In genomic region chr16:81483064-81483969, GRCh38 we compare ENCODE assay signal across 1 cellular context.
TF ChIP-seq lines count a peak whose summit lies in the region.

No MANE protein-coding gene starts in this region.

TF ChIP-seq in HCT116, 20 proteins besides CTCF, POLR2A, EP300 and RAD21 (continued from another document):
- TF ChIP-seq, protein P1, sequence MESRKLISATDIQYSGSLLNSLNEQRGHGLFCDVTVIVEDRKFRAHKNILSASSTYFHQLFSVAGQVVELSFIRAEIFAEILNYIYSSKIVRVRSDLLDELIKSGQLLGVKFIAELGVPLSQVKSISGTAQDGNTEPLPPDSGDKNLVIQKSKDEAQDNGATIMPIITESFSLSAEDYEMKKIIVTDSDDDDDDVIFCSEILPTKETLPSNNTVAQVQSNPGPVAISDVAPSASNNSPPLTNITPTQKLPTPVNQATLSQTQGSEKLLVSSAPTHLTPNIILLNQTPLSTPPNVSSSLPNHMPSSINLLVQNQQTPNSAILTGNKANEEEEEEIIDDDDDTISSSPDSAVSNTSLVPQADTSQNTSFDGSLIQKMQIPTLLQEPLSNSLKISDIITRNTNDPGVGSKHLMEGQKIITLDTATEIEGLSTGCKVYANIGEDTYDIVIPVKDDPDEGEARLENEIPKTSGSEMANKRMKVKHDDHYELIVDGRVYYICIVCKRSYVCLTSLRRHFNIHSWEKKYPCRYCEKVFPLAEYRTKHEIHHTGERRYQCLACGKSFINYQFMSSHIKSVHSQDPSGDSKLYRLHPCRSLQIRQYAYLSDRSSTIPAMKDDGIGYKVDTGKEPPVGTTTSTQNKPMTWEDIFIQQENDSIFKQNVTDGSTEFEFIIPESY (IDR thresholded peaks at IDR 0.05; ENCODE audit: extremely low read depth, insufficient replicate concordance, low read length) = no peak
- TF ChIP-seq TCF7L2 (IDR thresholded peaks at IDR 0.05; ENCODE audit: borderline replicate concordance, extremely low read depth, insufficient read depth, insufficient read length) = no peak
- TF ChIP-seq FOSL1 (IDR thresholded peaks at IDR 0.05; ENCODE audit: low read depth) = no peak
- no peak for TF ChIP-seq JUND (IDR thresholded peaks at IDR 0.05)
- TF ChIP-seq, protein P2, sequence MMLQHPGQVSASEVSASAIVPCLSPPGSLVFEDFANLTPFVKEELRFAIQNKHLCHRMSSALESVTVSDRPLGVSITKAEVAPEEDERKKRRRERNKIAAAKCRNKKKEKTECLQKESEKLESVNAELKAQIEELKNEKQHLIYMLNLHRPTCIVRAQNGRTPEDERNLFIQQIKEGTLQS (IDR thresholded peaks at IDR 0.05) = no peak
- TF ChIP-seq EZH2 (IDR thresholded peaks at IDR 0.05) = no peak
- TF ChIP-seq POLR2AphosphoS5 (IDR thresholded peaks at IDR 0.05; ENCODE audit: low read depth, low read length) = no peak
